Comparison of ENCODE assay signal across 8 cellular contexts in the genomic region with DNA sequence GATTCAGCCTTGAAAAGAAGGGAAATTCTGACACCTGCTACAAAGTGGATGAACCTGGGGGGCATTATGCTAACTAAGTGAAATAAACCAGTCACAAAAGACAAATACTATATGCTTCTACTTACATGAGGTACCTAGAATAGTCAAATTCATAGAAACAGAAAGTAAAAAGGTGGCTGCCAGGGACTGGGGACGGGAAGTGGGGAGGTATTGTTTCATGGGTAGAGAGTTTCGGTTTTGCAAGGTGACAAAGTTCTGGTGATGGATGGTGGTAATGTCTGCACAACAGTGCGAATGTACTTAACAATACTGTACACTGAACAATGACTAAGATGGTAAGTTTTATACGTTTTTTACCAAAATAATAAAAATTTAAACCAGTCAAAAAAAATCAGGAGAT. TPM values are rescaled to one million over a fixed set of nuclear protein-coding genes. Genes with fewer than 3 reads are reported as not detected.
DNase-seq lines count a peak whose midpoint lies in the region; ATAC-seq lines count a peak whose summit lies in the region.

No MANE protein-coding gene starts in this region.

- H3K9ac ChIP-seq in duodenal mucosa (ENCODE audit: low read depth in 1 of 2, low read length in 2 of 2) = peak overlapping the region; percentile 13 to 57

- ATAC-seq in GM18867 (IDR thresholded peaks at IDR 0.05; ENCODE audit: unreplicated experiment) = peak; percentile 68
- peak; percentile 58 for ATAC-seq in HG02885 (IDR thresholded peaks at IDR 0.05; ENCODE audit: poor library complexity, unreplicated experiment)

- no peak overlapping the region for H3K27ac ChIP-seq in duodenal mucosa (ENCODE audit: low read depth, low read length)

- no peaks in the 10 kb centered on the region for H3K36me3 ChIP-seq in duodenal mucosa (ENCODE audit: control insufficient read depth in 1 of 2, insufficient read depth in 2 of 2, low read length in 2 of 2)

- no peaks in the 10 kb centered on the region for H3K27me3 ChIP-seq in duodenal mucosa (ENCODE audit: control insufficient read depth in 1 of 2, insufficient read depth in 2 of 2, low read length in 2 of 2)

- H3K4me3 ChIP-seq in duodenal mucosa (ENCODE audit: low read depth in 1 of 2, low read length in 2 of 2) = peak overlapping the region; percentile 32 to 33

- H3K9me3 ChIP-seq in duodenal mucosa (ENCODE audit: control insufficient read depth in 1 of 2, low read length in 2 of 2) = no peaks in the 10 kb centered on the region

- peaks cover 55 to 67% of the 10 kb centered on the region in 2 donors for H3K4me1 ChIP-seq in duodenal mucosa (ENCODE audit: control insufficient read depth in 1 of 2, insufficient read depth in 2 of 2, low read length in 2 of 2)

- DNase-seq in T-helper 1 cell (peak in 4 of 5 donors; percentile 43 to 92 (median 49)), SK-N-DZ (ENCODE audit: low spot score) (no peak), islet precursor cell (no peak), DMS 273 (lab: John Stamatoyannopoulos, UW; ENCODE audit: unreplicated experiment) (no peak)
- DNase-seq in stimulated activated CD4-positive, alpha-beta T cell treated with anti-CD3 and anti-CD28 coated beads, TNF-alpha, amount 100 ng/mL, for 24 hours (ENCODE audit: low read depth in 3 of 3) = peak in 2 of 3 experiments; percentile 50 to 57

RNA-seq across cellular contexts. Expression of a gene that starts 4.8 kb away (rescaled TPM):
- polyA plus RNA-seq in SK-N-DZ (2014; cell fraction: cytosol; rRNA removed) = 189 and 195 TPM in 2 replicates
- 127 and 150 TPM in 2 replicates for polyA plus RNA-seq in SK-N-DZ (2014; cell fraction: nucleus; rRNA removed)

Comparison
In these comparisons a context has a peak if more than half of its experiments do, and no peak if none do; other contexts are left out.
1. DNase-seq: peak in T-helper 1 cell (4 of 5) and stimulated activated CD4-positive, alpha-beta T cell treated with anti-CD3 and anti-CD28 coated beads, TNF-alpha, amount 100 ng/mL, for 24 hours (2 of 3); none in SK-N-DZ (single experiment), islet precursor cell (single experiment) and DMS 273 (single experiment).